Comparison of ENCODE assay signal across 9 cellular contexts in genomic region chr14:64812412-64812811, GRCh38.
DNase-seq lines count a peak whose midpoint lies in the region; ATAC-seq, FAIRE-seq and TF ChIP-seq lines count a peak whose summit lies in the region.
"Had no signal": no experiment of that assay in that cellular context is flagged by ENCODE, and none has a peak within 500 bp of the region (broad histone marks: within the 10 kb centered on the region; RNA-seq: fewer than 3 reads in every experiment).

No MANE protein-coding gene starts in this region.

- no peak for TF ChIP-seq POLR2A in GM18505 (IDR thresholded peaks at IDR 0.05; ENCODE audit: borderline replicate concordance, extremely low read depth, insufficient read depth, insufficient read length)

- H3K36me3 ChIP-seq in bronchial epithelial cell (ENCODE audit: control insufficient read depth, insufficient read depth, low read length) (no peaks in the 10 kb centered on the region), small intestine (ENCODE audit: control insufficient read depth in 2 of 2, insufficient read depth in 2 of 2, low read length in 2 of 2) (no peaks in the 10 kb centered on the region)

- H3K27ac ChIP-seq in small intestine (ENCODE audit: low read depth in 1 of 2, low read length in 1 of 2) (no peak overlapping the region), dorsolateral prefrontal cortex (no peak overlapping the region)

- no peak for TF ChIP-seq CTCF in GM20000 (IDR thresholded peaks at IDR 0.05; ENCODE audit: extremely low read depth, missing control alignments)
- TF ChIP-seq CTCF in bronchial epithelial cell (IDR thresholded peaks at IDR 0.05; ENCODE audit: insufficient read depth, low read length, severe bottlenecking) = no peak
- no peak for TF ChIP-seq CTCF in dorsolateral prefrontal cortex (IDR thresholded peaks at IDR 0.05 in 54 of 56, conservative IDR thresholded peaks at IDR 0.05 in 2 of 56; ENCODE audit: low read depth in 1 of 56, partially characterized antibody in 56 of 56)

- DNase-seq in GM20000 (ENCODE audit: low spot score) = peak; percentile 38
- peak; percentile 89 for DNase-seq in NCI-H2196 treated with DMSO at 0.1 percent for 48 hours (lab: John Stamatoyannopoulos, UW; ENCODE audit: unreplicated experiment)
- DNase-seq in bronchial epithelial cell (ENCODE audit: low read depth) = peak; percentile 64
- peak; percentile 74 for DNase-seq in small intestine
- no peak for DNase-seq in dorsolateral prefrontal cortex

- intact Hi-C loops in dorsolateral prefrontal cortex (cut with DNase I) = no loop called here

- H3K9me3 ChIP-seq in small intestine (ENCODE audit: control insufficient read depth, low read depth) = no peaks in the 10 kb centered on the region

- H3K27me3 ChIP-seq in bronchial epithelial cell (ENCODE audit: control insufficient read depth, insufficient read depth, low read length) (no peaks in the 10 kb centered on the region), small intestine (ENCODE audit: control insufficient read depth in 2 of 2, insufficient read depth in 2 of 2, low read length in 2 of 2) (no peaks in the 10 kb centered on the region), dorsolateral prefrontal cortex (no peaks in the 10 kb centered on the region)

- H3K4me1 ChIP-seq in small intestine (ENCODE audit: control insufficient read depth in 2 of 2, insufficient read depth in 1 of 2, low read depth in 1 of 2, low read length in 1 of 2) = no peaks in the 10 kb centered on the region

- no peak overlapping the region for H3K4me3 ChIP-seq in bronchial epithelial cell (ENCODE audit: low read depth, low read length)
- H3K4me3 ChIP-seq in small intestine (ENCODE audit: low read depth in 1 of 2, low read length in 2 of 2) = no peak overlapping the region
- H3K4me3 ChIP-seq in dorsolateral prefrontal cortex = no peak overlapping the region

- FAIRE-seq in bronchial epithelial cell (lab: Jason Lieb, UNC) = no peak
- FAIRE-seq in small intestine (lab: Jason Lieb, UNC) = no peak
- FAIRE-seq: TTC549 had no signal

- ATAC-seq in GM18505 (IDR thresholded peaks at IDR 0.05; ENCODE audit: unreplicated experiment) (no peak), HG02759 (IDR thresholded peaks at IDR 0.05; ENCODE audit: unreplicated experiment) (no peak), GM18858 (IDR thresholded peaks at IDR 0.05; ENCODE audit: unreplicated experiment) (no peak)

- 8 to 23% (median 22%) methylated on average over 8 of the region's 8 CpGs for whole genome bisulfite sequencing in small intestine, 3 donors

Comparison
In these comparisons a context has a peak if more than half of its experiments do, and no peak if none do; other contexts are left out.
1. DNase-seq: peak in GM20000 (single experiment), NCI-H2196 treated with DMSO at 0.1 percent for 48 hours (single experiment), bronchial epithelial cell (single experiment) and small intestine (single experiment); none in dorsolateral prefrontal cortex (0 of 10).